Comparison of ENCODE assay signal across 6 cellular contexts in genomic region chr17:61316633-61317032, GRCh38.
"Had no signal": no experiment of that assay in that cellular context is flagged by ENCODE, and none has a peak within 500 bp of the region (broad histone marks: within the 10 kb centered on the region; RNA-seq: fewer than 3 reads in every experiment).

No MANE protein-coding gene starts in this region.

- H3K27me3 Mint-ChIP-seq: IgD-negative memory B cell had no signal

- H3K4me1 ChIP-seq: HAP-1 had no signal

- H2AFZ ChIP-seq: GM23338 had no signal

- DNase-seq: HFFc6, KBM-7 had no signal

- ATAC-seq: HCT116 had no signal

- H3K4me3 Mint-ChIP-seq: GM23338, HFFc6, IgD-negative memory B cell had no signal

- H3K9me3 ChIP-seq: HAP-1 had no signal

- H3K4me3 ChIP-seq: GM23338, HAP-1 had no signal

- H3K36me3 ChIP-seq: HAP-1 had no signal

- H3K27ac Mint-ChIP-seq: GM23338, HFFc6 had no signal

- H3K4me2 ChIP-seq: GM23338 had no signal

- H3K4me1 Mint-ChIP-seq: GM23338 had no signal

- H3K9me3 Mint-ChIP-seq: GM23338, HFFc6, IgD-negative memory B cell had no signal
